ENCODE assay signal across 8 cellular contexts in genomic region chr19:12202250-12202649, GRCh38. TPM values are rescaled to one million over a fixed set of nuclear protein-coding genes. Genes with fewer than 3 reads are reported as not detected.
DNase-seq lines count a peak whose midpoint lies in the region; ATAC-seq and TF ChIP-seq lines count a peak whose summit lies in the region.

No MANE protein-coding gene starts in this region.

- TF ChIP-seq CTCF in 22Rv1 (IDR thresholded peaks at IDR 0.05): peak; percentile 18; the same call in 1 of the 2 replicates
- TF ChIP-seq CTCF in right lobe of liver (IDR thresholded peaks at IDR 0.05): peak; percentile 17 to 45 (median 24)
- TF ChIP-seq CTCF in type B pancreatic cell (conservative IDR thresholded peaks at IDR 0.05): no peak

- H3K27ac ChIP-seq in 22Rv1: no peak overlapping the region
- H3K27ac ChIP-seq in right lobe of liver: no peak overlapping the region

- peaks cover 0 to 15% (median 3%) of the 10 kb centered on the region in 4 donors for H3K9me3 ChIP-seq in right lobe of liver

- no peaks in the 10 kb centered on the region for H3K27me3 Mint-ChIP-seq in type B pancreatic cell

- no peak overlapping the region for H3K27ac Mint-ChIP-seq in type B pancreatic cell

- H3K4me3 ChIP-seq in right lobe of liver: no peak overlapping the region

- no peak for TF ChIP-seq POLR2A in right lobe of liver (IDR thresholded peaks at IDR 0.05)

- no peaks in the 10 kb centered on the region for H3K27me3 ChIP-seq in right lobe of liver

- WGBS in right lobe of liver (ENCODE audit: insufficient coverage, low coverage, low lambda C conversion rate, missing lambda C conversion rate): 51% methylated on average over 3 of the region's 4 CpGs

- intact Hi-C loops in right lobe of liver (cut with DNase I): no loop called here

- ATAC-seq in right lobe of liver: peak; percentile 69 to 80 (median 74)
- ATAC-seq in GM18511 (IDR thresholded peaks at IDR 0.05; ENCODE audit: unreplicated experiment): no peak
- no peak for ATAC-seq in GM19397 (IDR thresholded peaks at IDR 0.05; ENCODE audit: unreplicated experiment)

- no peaks in the 10 kb centered on the region for H3K36me3 ChIP-seq in right lobe of liver

- peaks cover 45% of the 10 kb centered on the region for H3K36me3 Mint-ChIP-seq in type B pancreatic cell

- DNase-seq in NCI-H748 (lab: John Stamatoyannopoulos, UW; ENCODE audit: unreplicated experiment) (peak; percentile 30), activated T-helper 1 cell treated with Interleukin-2 at 50 U/mL for 16 hours (ENCODE audit: low read depth) (peak; percentile 39), right lobe of liver (no peak), HK-2 (ENCODE audit: unreplicated experiment) (no peak), type B pancreatic cell (ENCODE audit: extremely low spot score, unreplicated experiment) (no peak)

- H3K9me3 Mint-ChIP-seq in type B pancreatic cell: peaks cover 30% of the 10 kb centered on the region

- H3K4me3 Mint-ChIP-seq in type B pancreatic cell: no peak overlapping the region

- no peaks in the 10 kb centered on the region for H3K4me1 Mint-ChIP-seq in type B pancreatic cell (ENCODE audit: unreplicated experiment)

- no peaks in the 10 kb centered on the region for H3K4me1 ChIP-seq in right lobe of liver

RNA-seq across cellular contexts. Expression of gene ZNF136, which starts 39.4 kb away (rescaled TPM):
- total RNA-seq in right lobe of liver (1 to 10 TPM; 1.3 to 3.9 (median 2.2) TPM), type B pancreatic cell (ENCODE audit: low replicate concordance) (14.1 and 21.0 TPM in 2 replicates)

RNA-seq across cellular contexts. Expression of gene ZNF625, which starts 45.7 kb away (rescaled TPM):
- 1 to 10 TPM in 4 of 6 experiments, under 1 TPM in 2; 0.57 to 1.8 (median 1.4) TPM for total RNA-seq in right lobe of liver
- 14.8 and 23.3 TPM in 2 replicates for total RNA-seq in type B pancreatic cell (ENCODE audit: low replicate concordance)

Comparison
In these comparisons a context has a peak if more than half of its experiments do, and no peak if none do; other contexts are left out.
1. DNase-seq: peak in NCI-H748 (single experiment) and activated T-helper 1 cell treated with Interleukin-2 at 50 U/mL for 16 hours (single experiment); none in right lobe of liver (0 of 3), HK-2 (single experiment) and type B pancreatic cell (single experiment).
2. ATAC-seq: peak in right lobe of liver (4 of 4); none in GM18511 (single experiment) and GM19397 (single experiment).